8 cellular contexts compared by ENCODE assay signal in the genomic region with DNA sequence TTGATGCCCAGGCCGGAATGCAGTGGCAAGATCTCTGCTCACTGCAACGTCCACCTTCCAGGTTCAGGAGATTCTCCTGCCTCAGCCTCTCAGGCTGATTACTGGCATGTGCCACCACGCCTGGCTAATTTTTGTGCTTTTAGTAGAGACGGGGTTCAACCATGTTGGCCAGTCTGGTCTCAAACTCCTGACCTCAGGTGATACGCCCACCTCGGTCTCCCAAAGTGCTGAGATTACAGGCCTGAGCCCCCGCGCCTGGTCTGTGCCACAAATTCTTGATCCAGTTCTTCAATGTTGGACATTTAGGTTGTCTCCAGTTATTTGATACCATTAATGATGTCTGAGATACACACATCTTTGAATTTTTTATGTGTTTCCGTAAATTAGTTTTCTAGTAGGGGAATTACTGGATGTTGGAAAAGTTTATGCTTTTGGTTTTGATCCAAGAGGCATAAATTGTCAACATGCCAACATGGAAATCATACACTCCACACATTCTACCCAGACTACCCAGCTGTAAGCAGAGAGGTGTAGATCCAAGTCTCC. TPM values are rescaled to one million over a fixed set of nuclear protein-coding genes. Genes with fewer than 3 reads are reported as not detected.
A peak's percentile ranks its signal among the peaks of the same experiment; 100 is the strongest.
DNase-seq lines count a peak whose midpoint lies in the region; ATAC-seq and TF ChIP-seq lines count a peak whose summit lies in the region.

No MANE protein-coding gene starts in this region.

- H3K4me2 ChIP-seq in GM23338 (peak overlapping the region; percentile 64), skeletal muscle satellite cell (ENCODE audit: low read length) (peak overlapping the region; percentile 67)

- H3K27me3 ChIP-seq in GM23338 (ENCODE audit: insufficient read depth), result no peaks in the 10 kb centered on the region; the same call in 1 of the 2 replicates
- H3K27me3 ChIP-seq in skeletal muscle satellite cell (ENCODE audit: control insufficient read depth, insufficient read depth, low read length), result no peaks in the 10 kb centered on the region

- H3K27me3 Mint-ChIP-seq in GM23338 (ENCODE audit: insufficient read depth, low read depth, poor library complexity) (no peaks in the 10 kb centered on the region), glutamatergic neuron (ENCODE audit: unreplicated experiment) (no peaks in the 10 kb centered on the region)
- H3K27me3 Mint-ChIP-seq in activated CD4-positive, alpha-beta memory T cell treated with anti-CD3 and anti-CD28 coated beads for 36 hours, result no peaks in the 10 kb centered on the region

- H3K36me3 Mint-ChIP-seq in GM23338 (ENCODE audit: low read depth) (peaks cover 5% of the 10 kb centered on the region; the same call in 2 of the 3 replicates), glutamatergic neuron (ENCODE audit: unreplicated experiment) (no peaks in the 10 kb centered on the region)
- H3K36me3 Mint-ChIP-seq in activated CD4-positive, alpha-beta memory T cell treated with anti-CD3 and anti-CD28 coated beads for 36 hours, result no peaks in the 10 kb centered on the region

- H3K4me3 Mint-ChIP-seq in GM23338 (peak overlapping the region; percentile 92), glutamatergic neuron (ENCODE audit: unreplicated experiment) (peak overlapping the region; percentile 98)
- peak overlapping the region; percentile 85 for H3K4me3 Mint-ChIP-seq in activated CD4-positive, alpha-beta memory T cell treated with anti-CD3 and anti-CD28 coated beads for 36 hours

- H3K9ac ChIP-seq in skeletal muscle satellite cell (ENCODE audit: low read depth, low read length), result peak overlapping the region; percentile 55

- H3K9me3 Mint-ChIP-seq in GM23338, result peaks cover 5% of the 10 kb centered on the region; the same call in 2 of the 3 replicates
- H3K9me3 Mint-ChIP-seq in activated CD4-positive, alpha-beta memory T cell treated with anti-CD3 and anti-CD28 coated beads for 36 hours, result no peaks in the 10 kb centered on the region
- H3K9me3 Mint-ChIP-seq in glutamatergic neuron (ENCODE audit: unreplicated experiment), result peaks cover 7% of the 10 kb centered on the region

- POLR2A ChIA-PET in activated CD4-positive, alpha-beta memory T cell treated with anti-CD3 and anti-CD28 coated beads for 36 hours (lab: Charles Lee), result interaction anchor here (1.0 to 2.1 kb wide), 6 partner anchors 46 to 125 kb away, joined by 3 to 11 read pairs (median 4); a partner anchor contains a TSS

- intact Hi-C loops in activated CD4-positive, alpha-beta memory T cell treated with anti-CD3 and anti-CD28 coated beads for 36 hours (cut with micrococcal nuclease), result loop anchor here (1.0 to 10.0 kb wide), 6 partner anchors 23 to 123 kb away; a partner anchor contains a TSS

- H3K27ac Mint-ChIP-seq in GM23338, result peak overlapping the region; percentile 95
- H3K27ac Mint-ChIP-seq in activated CD4-positive, alpha-beta memory T cell treated with anti-CD3 and anti-CD28 coated beads for 36 hours, result peak overlapping the region; percentile 94
- peak overlapping the region; percentile 91 for H3K27ac Mint-ChIP-seq in glutamatergic neuron (ENCODE audit: unreplicated experiment)

- TF ChIP-seq CTCF in GM23338 (conservative IDR thresholded peaks at IDR 0.05; ENCODE audit: low read depth in 2 of 2) (no peak; a peak in 2 of 4 replicates), glutamatergic neuron (IDR thresholded peaks at IDR 0.05; ENCODE audit: partially characterized antibody, unreplicated experiment) (peak; percentile 29)

- H2AFZ ChIP-seq in GM23338, result peak overlapping the region; percentile 64; the same call in 1 of the 2 replicates

- no peaks in the 10 kb centered on the region for H3K36me3 ChIP-seq in GM23338 (ENCODE audit: insufficient read depth)
- H3K36me3 ChIP-seq in skeletal muscle satellite cell (ENCODE audit: insufficient read depth, low read length), result peaks cover 5% of the 10 kb centered on the region

- H3K4me3 ChIP-seq in GM23338 (peak overlapping the region; percentile 72), skeletal muscle satellite cell (ENCODE audit: low read length) (peak overlapping the region; percentile 53)

- H3K27ac ChIP-seq in GM23338 (ENCODE audit: low read depth), result peak overlapping the region; percentile 64

- H3K4me1 ChIP-seq in GM23338 (ENCODE audit: insufficient read depth) (peaks cover 12% of the 10 kb centered on the region; the same call in 1 of the 2 replicates), skeletal muscle satellite cell (ENCODE audit: control insufficient read depth, insufficient read depth, low read length) (peaks cover 16% of the 10 kb centered on the region)

- peaks cover 10% of the 10 kb centered on the region; the same call in 1 of the 2 replicates for H4K20me1 ChIP-seq in GM23338 (replicated peaks; ENCODE audit: insufficient read depth)

- peaks cover 21% of the 10 kb centered on the region for H3K4me1 Mint-ChIP-seq in GM23338
- H3K4me1 Mint-ChIP-seq in activated CD4-positive, alpha-beta memory T cell treated with anti-CD3 and anti-CD28 coated beads for 36 hours (ENCODE audit: low read depth), result peaks cover 42% of the 10 kb centered on the region
- peaks cover 13% of the 10 kb centered on the region for H3K4me1 Mint-ChIP-seq in glutamatergic neuron (ENCODE audit: low read depth, unreplicated experiment)

- no peak for DNase-seq in GM23338 (ENCODE audit: low spot score)
- DNase-seq in activated CD4-positive, alpha-beta memory T cell treated with anti-CD3 and anti-CD28 coated beads for 36 hours, result no peak
- DNase-seq in glutamatergic neuron, result no peak
- DNase-seq in NCI-H1105 treated with DMSO at 0.1 percent for 48 hours (lab: John Stamatoyannopoulos, UW), result no peak
- DNase-seq in occipital lobe (lab: John Stamatoyannopoulos, UW), result no peak

- H3K9me3 ChIP-seq in skeletal muscle satellite cell (replicated peaks; ENCODE audit: low read length), result no peaks in the 10 kb centered on the region

- peaks cover 8% of the 10 kb centered on the region; the same call in 1 of the 2 replicates for H3F3A ChIP-seq in GM23338 (replicated peaks; ENCODE audit: low read depth)

- ATAC-seq in GM23338, result no peak
- no peak for ATAC-seq in GM19463 (IDR thresholded peaks at IDR 0.05; ENCODE audit: unreplicated experiment)
- ATAC-seq in GM21515 (IDR thresholded peaks at IDR 0.05; ENCODE audit: unreplicated experiment), result no peak

- H3K79me2 ChIP-seq in GM23338 (replicated peaks; ENCODE audit: insufficient read depth), result peaks cover 40% of the 10 kb centered on the region

- CTCF ChIA-PET in activated CD4-positive, alpha-beta memory T cell treated with anti-CD3 and anti-CD28 coated beads for 36 hours (lab: Charles Lee), result interaction anchor here (0.9 to 2.0 kb wide), 7 partner anchors 20 to 95 kb away, joined by 3 to 8 read pairs (median 4); no protein-coding TSS in a partner anchor

- no peaks in the 10 kb centered on the region for H3K9me2 ChIP-seq in GM23338 (ENCODE audit: insufficient read depth)

TF ChIP-seq in GM23338, 12 proteins besides CTCF, POLR2A, EP300 and RAD21 (continues in another document):
- TF ChIP-seq STAT1 (IDR thresholded peaks at IDR 0.05; ENCODE audit: unreplicated experiment), result no peak
- no peak for TF ChIP-seq ZNF331 (CRISPR knock-in tag; IDR thresholded peaks at IDR 0.05; ENCODE audit: low read depth)
- no peak for TF ChIP-seq CREB1 (CRISPR knock-in tag; IDR thresholded peaks at IDR 0.05; ENCODE audit: low read depth)
- no peak for TF ChIP-seq EZH2phosphoT487 (IDR thresholded peaks at IDR 0.05; ENCODE audit: unreplicated experiment)
- TF ChIP-seq, protein P1, sequence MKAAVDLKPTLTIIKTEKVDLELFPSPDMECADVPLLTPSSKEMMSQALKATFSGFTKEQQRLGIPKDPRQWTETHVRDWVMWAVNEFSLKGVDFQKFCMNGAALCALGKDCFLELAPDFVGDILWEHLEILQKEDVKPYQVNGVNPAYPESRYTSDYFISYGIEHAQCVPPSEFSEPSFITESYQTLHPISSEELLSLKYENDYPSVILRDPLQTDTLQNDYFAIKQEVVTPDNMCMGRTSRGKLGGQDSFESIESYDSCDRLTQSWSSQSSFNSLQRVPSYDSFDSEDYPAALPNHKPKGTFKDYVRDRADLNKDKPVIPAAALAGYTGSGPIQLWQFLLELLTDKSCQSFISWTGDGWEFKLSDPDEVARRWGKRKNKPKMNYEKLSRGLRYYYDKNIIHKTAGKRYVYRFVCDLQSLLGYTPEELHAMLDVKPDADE (IDR thresholded peaks at IDR 0.05), result no peak
- TF ChIP-seq POLR2AphosphoS5 (IDR thresholded peaks at IDR 0.05; ENCODE audit: low read depth), result no peak
- no peak for TF ChIP-seq ZNF114 (CRISPR knock-in tag; IDR thresholded peaks at IDR 0.05)
- no peak for TF ChIP-seq NANOG (IDR thresholded peaks at IDR 0.05; ENCODE audit: borderline replicate concordance)

RNA-seq across cellular contexts. Expression of a gene that starts 0.5 kb away (rescaled TPM):
- total RNA-seq in GM23338 (2014; rRNA removed; shearing (Covaris generic)), result 15.6 and 23.9 TPM in 2 replicates
- polyA plus RNA-seq in GM23338 (2016; fragmentation: Nextera tagmentation; extraction: Ambion mirVana), result 17.1 and 18.6 TPM in 2 replicates
- total RNA-seq in activated CD4-positive, alpha-beta memory T cell treated with anti-CD3 and anti-CD28 coated beads for 36 hours, result 10 to 100 TPM; 19.5 to 20.5 TPM
- total RNA-seq in glutamatergic neuron (ENCODE audit: unreplicated experiment), result 25.4 TPM
- total RNA-seq in skeletal muscle satellite cell (2012; rRNA removed), result 20.8 and 28.2 TPM in 2 replicates
- 52.6 TPM for total RNA-seq in occipital lobe

RNA-seq across cellular contexts. Expression of a gene that starts 46.0 kb away (rescaled TPM):
- 4.3 and 7.5 TPM in 2 replicates for total RNA-seq in GM23338 (2014; rRNA removed; shearing (Covaris generic))
- polyA plus RNA-seq in GM23338 (2016; fragmentation: Nextera tagmentation; extraction: Ambion mirVana), result 1.6 and 2.0 TPM in 2 replicates
- total RNA-seq in activated CD4-positive, alpha-beta memory T cell treated with anti-CD3 and anti-CD28 coated beads for 36 hours, result 10 to 100 TPM; 14.6 to 15.3 TPM
- total RNA-seq in glutamatergic neuron (ENCODE audit: unreplicated experiment) (4.0 TPM), occipital lobe (11.2 TPM)
- 8.7 and 9.6 TPM in 2 replicates for total RNA-seq in skeletal muscle satellite cell (2012; rRNA removed)
